Comparison of ENCODE assay signal across 15 cellular contexts in genomic region chr1:115714572-115715141, GRCh38. TPM values are rescaled to one million over a fixed set of nuclear protein-coding genes. Genes with fewer than 3 reads are reported as not detected.
A peak's percentile ranks its signal among the peaks of the same experiment; 100 is the strongest.
DNase-seq lines count a peak whose midpoint lies in the region; ATAC-seq, FAIRE-seq and TF ChIP-seq lines count a peak whose summit lies in the region.
"Had no signal": no experiment of that assay in that cellular context is flagged by ENCODE, and none has a peak within 500 bp of the region (broad histone marks: within the 10 kb centered on the region; RNA-seq: fewer than 3 reads in every experiment).

No MANE protein-coding gene starts in this region.

- TF ChIP-seq POLR2A in transverse colon (IDR thresholded peaks at IDR 0.05): no peak

- intact Hi-C loops in kidney (cut with DNase I) (no loop called here), transverse colon (cut with DNase I; ENCODE audit: low total_unique reads) (loop anchor here (5.0 kb wide), 1 partner anchor 608 kb away; no protein-coding TSS in a partner anchor)

- TF ChIP-seq EP300 in transverse colon (IDR thresholded peaks at IDR 0.05; ENCODE audit: low read depth): no peak

- TF ChIP-seq CTCF in RWPE1 (conservative IDR thresholded peaks at IDR 0.05; ENCODE audit: low read depth): no peak
- no peak for TF ChIP-seq CTCF in kidney (IDR thresholded peaks at IDR 0.05; ENCODE audit: borderline replicate concordance, extremely low read depth, insufficient read depth)
- TF ChIP-seq CTCF in transverse colon (IDR thresholded peaks at IDR 0.05): no peak

- peak; percentile 53 for DNase-seq in NCI-H2196 (lab: John Stamatoyannopoulos, UW; ENCODE audit: unreplicated experiment)
- DNase-seq in NCI-H2196 treated with DMSO at 0.1 percent for 48 hours (lab: John Stamatoyannopoulos, UW; ENCODE audit: unreplicated experiment): no peak
- peak; percentile 78 for DNase-seq in RWPE1 (ENCODE audit: low spot score)
- DNase-seq in kidney: peak; percentile 91
- peak; percentile 63 for DNase-seq in transverse colon
- DNase-seq in activated T-cell treated with anti-CD3 and anti-CD28 coated beads for 4 hours: no peak
- DNase-seq in GM19238 (ENCODE audit: insufficient read length, low spot score): no peak
- DNase-seq: effector CD8-positive, alpha-beta T cell; heart left ventricle; SHP77 treated with DMSO at 0.1 percent for 48 hours had no signal

- H3K9me3 ChIP-seq in kidney (ENCODE audit: control insufficient read depth in 1 of 2, low read length in 2 of 2): no peaks in the 10 kb centered on the region
- no peaks in the 10 kb centered on the region for H3K9me3 ChIP-seq in transverse colon
- H3K9me3 ChIP-seq: A549, heart left ventricle, tibial nerve had no signal

- H3K9ac ChIP-seq in kidney (ENCODE audit: low read length in 2 of 2): no peak overlapping the region

- no peak for ATAC-seq in HG03378 (IDR thresholded peaks at IDR 0.05; ENCODE audit: unreplicated experiment)
- ATAC-seq: A549, heart left ventricle had no signal

- H3K27me3 ChIP-seq in transverse colon: no peaks in the 10 kb centered on the region
- H3K27me3 ChIP-seq: tibial nerve had no signal

- in situ Hi-C loops in transverse colon (cut with MboI; ENCODE audit: low pct_ligation_motif_present in 1 of 4, low pct_unique_long_range_greater_than_20kb in 1 of 4, low sequenced_read_pairs in 3 of 4): loop anchor here in 1 of 4 donors (10.0 kb wide), 1 partner anchor 50 kb away; the partner anchor contains the start of gene CASQ2

- CTCF ChIA-PET in RWPE1 (lab: Yijun Ruan, JAX): interaction anchor here (0.6 to 1.9 kb wide), 8 partner anchors 8 to 771 kb away, joined by 3 to 10 read pairs (median 4); no protein-coding TSS in a partner anchor

- no peak overlapping the region for H3K27ac ChIP-seq in RWPE1
- peak overlapping the region; percentile 49 to 61 for H3K27ac ChIP-seq in kidney (ENCODE audit: low read depth in 2 of 2, low read length in 2 of 2)
- no peak overlapping the region for H3K27ac ChIP-seq in transverse colon
- H3K27ac ChIP-seq: A549, heart left ventricle, HL-60, tibial nerve had no signal

- no peak overlapping the region for H3K4me3 ChIP-seq in kidney (ENCODE audit: low read length in 2 of 2)
- no peak overlapping the region for H3K4me3 ChIP-seq in transverse colon
- H3K4me3 ChIP-seq: A549, heart left ventricle, tibial nerve had no signal

- WGBS in transverse colon (ENCODE audit: low coverage in 1 of 2), 2 donors: 14% methylated on average over 1 of the region's 1 CpG; no CpG with 5 or more reads in 1 of the 2 donors

- FAIRE-seq in kidney (lab: Jason Lieb, UNC): no peak
- FAIRE-seq: A549 had no signal

- H3K4me1 ChIP-seq in kidney (ENCODE audit: control insufficient read depth in 1 of 2, insufficient read depth in 1 of 2, low read depth in 1 of 2, low read length in 2 of 2): peaks cover 13 to 14% of the 10 kb centered on the region in 2 donors
- H3K4me1 ChIP-seq in transverse colon: no peaks in the 10 kb centered on the region
- H3K4me1 ChIP-seq: A549, tibial nerve had no signal

- POLR2A ChIA-PET in RWPE1 (lab: Yijun Ruan, JAX; ENCODE audit: low non-redundant PET): no interaction called here

- no peaks in the 10 kb centered on the region for H3K36me3 ChIP-seq in kidney (ENCODE audit: control insufficient read depth in 1 of 2, insufficient read depth in 2 of 2, low read length in 2 of 2)
- no peaks in the 10 kb centered on the region for H3K36me3 ChIP-seq in transverse colon
- H3K36me3 ChIP-seq: tibial nerve had no signal

RNA-seq across cellular contexts. Expression of gene CASQ2, which starts 53.9 kb away (rescaled TPM):
- total RNA-seq in kidney (2.3 TPM), transverse colon (10 to 100 TPM in 2 of 4 donors, 1 to 10 TPM in 2; 5.9 to 11.2 (median 9.4) TPM)
- polyA plus RNA-seq in kidney (ENCODE audit: insufficient read depth, low read depth, low replicate concordance): 2.6 TPM
- total RNA-seq: M059J had no signal
- polyA plus RNA-seq: A549 had no signal

Comparison
In these comparisons a context has a peak if more than half of its experiments do, and no peak if none do; other contexts are left out.
1. DNase-seq: peak in NCI-H2196 (single experiment), RWPE1 (single experiment), kidney (single experiment) and transverse colon (single experiment); none in NCI-H2196 treated with DMSO at 0.1 percent for 48 hours (single experiment), activated T-cell treated with anti-CD3 and anti-CD28 coated beads for 4 hours (single experiment) and GM19238 (single experiment).
2. H3K27ac ChIP-seq: peak in kidney (2 of 2); none in RWPE1 (single experiment) and transverse colon (0 of 4).